9 cellular contexts compared by ENCODE assay signal in genomic region chr20:4170621-4171537, GRCh38. TPM values are rescaled to one million over a fixed set of nuclear protein-coding genes. Genes with fewer than 3 reads are reported as not detected.
A peak's percentile ranks its signal among the peaks of the same experiment; 100 is the strongest.
DNase-seq lines count a peak whose midpoint lies in the region; ATAC-seq lines count a peak whose summit lies in the region.
"Had no signal": no experiment of that assay in that cellular context is flagged by ENCODE, and none has a peak within 500 bp of the region (broad histone marks: within the 10 kb centered on the region; RNA-seq: fewer than 3 reads in every experiment).

No MANE protein-coding gene starts in this region.

- peaks cover 21% of the 10 kb centered on the region for H3K4me1 Mint-ChIP-seq in activated CD4-positive, alpha-beta T cell treated with anti-CD3 and anti-CD28 coated beads for 36 hours
- H3K4me1 Mint-ChIP-seq in activated naive CD8-positive, alpha-beta T cell treated with anti-CD3 and anti-CD28 coated beads, Interleukin-2, amount 50 U/mL, for 24 hours = peaks cover 27% of the 10 kb centered on the region

- H3K36me3 Mint-ChIP-seq in activated CD4-positive, alpha-beta T cell treated with anti-CD3 and anti-CD28 coated beads for 36 hours (ENCODE audit: low read depth) = no peaks in the 10 kb centered on the region
- no peaks in the 10 kb centered on the region for H3K36me3 Mint-ChIP-seq in activated naive CD8-positive, alpha-beta T cell treated with anti-CD3 and anti-CD28 coated beads, Interleukin-2, amount 50 U/mL, for 24 hours (ENCODE audit: low read depth)

- H3K27me3 Mint-ChIP-seq in activated CD4-positive, alpha-beta T cell treated with anti-CD3 and anti-CD28 coated beads for 36 hours = no peaks in the 10 kb centered on the region
- no peaks in the 10 kb centered on the region for H3K27me3 Mint-ChIP-seq in activated naive CD8-positive, alpha-beta T cell treated with anti-CD3 and anti-CD28 coated beads, Interleukin-2, amount 50 U/mL, for 24 hours

- ATAC-seq in activated CD4-positive, alpha-beta T cell treated with anti-CD3 and anti-CD28 coated beads for 36 hours = no peak
- ATAC-seq in activated naive CD8-positive, alpha-beta T cell treated with anti-CD3 and anti-CD28 coated beads, Interleukin-2, amount 50 U/mL, for 24 hours = no peak

- H3K27ac Mint-ChIP-seq in activated CD4-positive, alpha-beta T cell treated with anti-CD3 and anti-CD28 coated beads for 36 hours = peak overlapping the region; percentile 11
- no peak overlapping the region for H3K27ac Mint-ChIP-seq in activated naive CD8-positive, alpha-beta T cell treated with anti-CD3 and anti-CD28 coated beads, Interleukin-2, amount 50 U/mL, for 24 hours

- CTCF ChIA-PET in activated CD4-positive, alpha-beta T cell treated with anti-CD3 and anti-CD28 coated beads for 36 hours (lab: Charles Lee) = interaction anchor here (0.6 kb wide), 1 partner anchor 529 kb away, joined by 3 read pairs; no protein-coding TSS in a partner anchor

- peak overlapping the region; percentile 72 for H3K4me3 Mint-ChIP-seq in activated CD4-positive, alpha-beta T cell treated with anti-CD3 and anti-CD28 coated beads for 36 hours
- peak overlapping the region; percentile 74 for H3K4me3 Mint-ChIP-seq in activated naive CD8-positive, alpha-beta T cell treated with anti-CD3 and anti-CD28 coated beads, Interleukin-2, amount 50 U/mL, for 24 hours

- no peaks in the 10 kb centered on the region for H3K9me3 Mint-ChIP-seq in activated CD4-positive, alpha-beta T cell treated with anti-CD3 and anti-CD28 coated beads for 36 hours (ENCODE audit: low read depth)
- no peaks in the 10 kb centered on the region for H3K9me3 Mint-ChIP-seq in activated naive CD8-positive, alpha-beta T cell treated with anti-CD3 and anti-CD28 coated beads, Interleukin-2, amount 50 U/mL, for 24 hours

- H3K27ac ChIP-seq in substantia nigra (ENCODE audit: low read depth, low read length, poor library complexity, severe bottlenecking) = peak overlapping the region; percentile 86

- POLR2A ChIA-PET in activated CD4-positive, alpha-beta T cell treated with anti-CD3 and anti-CD28 coated beads for 36 hours (lab: Charles Lee) = no interaction called here

- intact Hi-C loops in activated CD4-positive, alpha-beta T cell treated with anti-CD3 and anti-CD28 coated beads for 36 hours (cut with DNase I, micrococcal nuclease) = no loop called here

- DNase-seq in activated CD4-positive, alpha-beta T cell treated with anti-CD3 and anti-CD28 coated beads for 36 hours = no peak
- no peak for DNase-seq in activated CD4-positive, alpha-beta T cell treated with anti-CD3 and anti-CD28 coated beads, Interleukin-2, amount 50 U/mL, for 1 hour
- DNase-seq in activated naive CD8-positive, alpha-beta T cell treated with anti-CD3 and anti-CD28 coated beads, Interleukin-2, amount 50 U/mL, for 24 hours = no peak
- DNase-seq in inferior parietal cortex (ENCODE audit: extremely low spot score) = peak; percentile 49
- peak in 39 of 49 donors; percentile 33 to 83 (median 61) for DNase-seq in substantia nigra (lab: John Stamatoyannopoulos, UW)
- no peak for DNase-seq in NCI-H446 treated with DMSO at 0.1 percent for 48 hours (lab: John Stamatoyannopoulos, UW)
- no peak for DNase-seq in NCI-H2029 (lab: John Stamatoyannopoulos, UW)
- no peak for DNase-seq in COLO668 (lab: John Stamatoyannopoulos, UW; ENCODE audit: unreplicated experiment)
- DNase-seq: cerebellar nuclear complex had no signal

RNA-seq across cellular contexts. Expression of gene SMOX, which starts 22.3 kb away (rescaled TPM):
- total RNA-seq in activated CD4-positive, alpha-beta T cell treated with anti-CD3 and anti-CD28 coated beads for 36 hours = 1 to 10 TPM; 3.5 to 7.1 TPM

Comparison
In these comparisons a context has a peak if more than half of its experiments do, and no peak if none do; other contexts are left out.
1. DNase-seq: peak in inferior parietal cortex (single experiment) and substantia nigra (39 of 49); none in activated CD4-positive, alpha-beta T cell treated with anti-CD3 and anti-CD28 coated beads for 36 hours (single experiment), activated CD4-positive, alpha-beta T cell treated with anti-CD3 and anti-CD28 coated beads, Interleukin-2, amount 50 U/mL, for 1 hour (single experiment), activated naive CD8-positive, alpha-beta T cell treated with anti-CD3 and anti-CD28 coated beads, Interleukin-2, amount 50 U/mL, for 24 hours (single experiment), NCI-H446 treated with DMSO at 0.1 percent for 48 hours (single experiment), NCI-H2029 (single experiment) and COLO668 (single experiment).